In the genomic region with DNA sequence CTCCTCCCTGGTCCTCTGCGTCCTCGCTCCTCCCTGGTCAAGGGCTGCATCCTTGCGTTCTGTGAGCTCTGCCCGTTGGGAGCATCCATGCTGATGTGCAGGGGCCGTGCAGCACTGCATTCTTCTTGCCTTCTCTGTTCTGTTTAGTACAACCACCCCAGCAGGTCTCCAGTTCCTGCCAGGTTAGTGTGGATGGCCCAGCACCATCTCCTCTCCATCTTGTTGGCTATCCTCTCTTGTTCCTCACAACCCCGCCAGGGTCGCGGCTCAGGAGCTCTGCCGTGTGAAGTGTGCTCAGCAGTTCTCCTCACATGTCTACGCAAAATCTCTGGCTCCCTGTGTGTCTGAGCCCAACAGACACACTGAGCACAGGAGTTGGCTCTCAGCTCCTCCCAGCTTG, we compare ENCODE assay signal across 17 cellular contexts. TPM values are rescaled to one million over a fixed set of nuclear protein-coding genes. Genes with fewer than 3 reads are reported as not detected.
DNase-seq lines count a peak whose midpoint lies in the region; ATAC-seq and TF ChIP-seq lines count a peak whose summit lies in the region.
"Had no signal": no experiment of that assay in that cellular context is flagged by ENCODE, and none has a peak within 500 bp of the region (broad histone marks: within the 10 kb centered on the region; RNA-seq: fewer than 3 reads in every experiment).

No MANE protein-coding gene starts in this region.

- H3K27ac Mint-ChIP-seq in type B pancreatic cell = no peak overlapping the region
- H3K27ac Mint-ChIP-seq in activated T-helper 2 cell treated with anti-CD3 and anti-CD28 coated beads, Interferon-gamma antibody, Interleukin-2, Interleukin-4, amounts not matched to agents 10 μg/mL and 5 μg/mL and 100 μg/mL, durations not matched to agents 14 hours and 24 hours and 36 hours = no peak overlapping the region
- H3K27ac Mint-ChIP-seq: CD14-positive monocyte, GM23338, HFFc6 had no signal

- H4K5ac ChIP-seq in IMR-90 (ENCODE audit: low read depth, low read length) = no peak overlapping the region

- in situ Hi-C loops in IMR-90 (cut with MboI; ENCODE audit: low sequenced_read_pairs) = no loop called here

- H2BK20ac ChIP-seq in IMR-90 (ENCODE audit: low read depth, low read length) = no peak overlapping the region

- peak; percentile 28 for DNase-seq in activated CD8-positive, alpha-beta memory T cell treated with anti-CD3 and anti-CD28 coated beads for 24 hours
- no peak for DNase-seq in activated CD8-positive, alpha-beta memory T cell treated with anti-CD3 and anti-CD28 coated beads, Interleukin-2, amount 50 U/mL, for 48 hours
- DNase-seq in IMR-90 = no peak
- peak; percentile 75 for DNase-seq in mesenteric fat pad (ENCODE audit: low spot score)
- peak; percentile 47 for DNase-seq in type B pancreatic cell (ENCODE audit: extremely low spot score, unreplicated experiment)
- DNase-seq in activated T-helper 2 cell treated with anti-CD3 and anti-CD28 coated beads, Interferon-gamma antibody, Interleukin-2, Interleukin-4, amounts not matched to agents 10 μg/mL and 5 μg/mL and 100 μg/mL, durations not matched to agents 14 hours and 24 hours and 36 hours (ENCODE audit: low spot score) = no peak
- DNase-seq: 8988T; CD4-positive, alpha-beta memory T cell; DMS153; DMS79; GF-D8; HFFc6 had no signal

- no peak for TF ChIP-seq POLR2A in IMR-90 (IDR thresholded peaks at IDR 0.05; ENCODE audit: low read depth, low read length)

- no peak overlapping the region for H4K91ac ChIP-seq in IMR-90 (ENCODE audit: insufficient read depth, low read depth, low read length)

- H2BK15ac ChIP-seq in IMR-90 (ENCODE audit: low read depth, low read length) = no peak overlapping the region

- BruUV-seq in IMR-90 (replicated peaks; lab: Mats Ljungman, UMichigan) = no TSS peak

- H2AFZ ChIP-seq in IMR-90 (replicated peaks; ENCODE audit: low read length, poor library complexity) = no peak overlapping the region
- H2AFZ ChIP-seq: GM23338 had no signal

- no peak for TF ChIP-seq RAD21 in IMR-90 (IDR thresholded peaks at IDR 0.05; ENCODE audit: low read length)

- H4K8ac ChIP-seq in IMR-90 (ENCODE audit: low read depth in 2 of 2, low read length in 2 of 2) = no peak overlapping the region

- H2BK120ac ChIP-seq in IMR-90 (ENCODE audit: low read depth, low read length) = no peak overlapping the region

- POLR2A ChIA-PET in IMR-90 (lab: Charles Lee; ENCODE audit: unreplicated experiment) = no interaction called here

- H2AK9ac ChIP-seq in IMR-90 (replicated peaks; ENCODE audit: low read depth, low read length, poor library complexity) = peak overlapping the region; percentile 42

- no peak overlapping the region for H3K4me3 Mint-ChIP-seq in type B pancreatic cell
- no peak overlapping the region for H3K4me3 Mint-ChIP-seq in activated T-helper 2 cell treated with anti-CD3 and anti-CD28 coated beads, Interferon-gamma antibody, Interleukin-2, Interleukin-4, amounts not matched to agents 10 μg/mL and 5 μg/mL and 100 μg/mL, durations not matched to agents 14 hours and 24 hours and 36 hours (ENCODE audit: low read depth)
- H3K4me3 Mint-ChIP-seq: CD14-positive monocyte; CD4-positive, alpha-beta memory T cell; GM23338; HFFc6 had no signal

- no peak overlapping the region for H3K27ac ChIP-seq in IMR-90 (ENCODE audit: insufficient read depth, low read length)
- H3K27ac ChIP-seq: BLaER1 had no signal

- no peak overlapping the region for H3K9ac ChIP-seq in IMR-90 (ENCODE audit: low read depth, low read length)
- H3K9ac ChIP-seq: BLaER1 had no signal

- intact Hi-C loops in IMR-90 (cut with micrococcal nuclease) = no loop called here
- intact Hi-C loops in activated T-helper 2 cell treated with anti-CD3 and anti-CD28 coated beads, Interferon-gamma antibody, Interleukin-2, Interleukin-4, amounts not matched to agents 10 μg/mL and 5 μg/mL and 100 μg/mL, durations not matched to agents 14 hours and 24 hours and 36 hours (cut with micrococcal nuclease) = no loop called here

- H3K4me1 ChIP-seq in IMR-90 (ENCODE audit: control insufficient read depth, insufficient read depth, low read length) = no peaks in the 10 kb centered on the region
- H3K4me1 ChIP-seq: BLaER1 had no signal

- CTCF ChIA-PET in IMR-90 (lab: Yijun Ruan, JAX) = no interaction called here

- no peak overlapping the region for H3K4me3 ChIP-seq in IMR-90 (ENCODE audit: insufficient read depth, low read depth, low read length)
- H3K4me3 ChIP-seq: BLaER1, GM23338 had no signal

- H3K18ac ChIP-seq in IMR-90 (ENCODE audit: low read depth, low read length) = no peak overlapping the region

- H3K9me3 Mint-ChIP-seq in type B pancreatic cell = no peaks in the 10 kb centered on the region
- peaks cover 8% of the 10 kb centered on the region for H3K9me3 Mint-ChIP-seq in activated T-helper 2 cell treated with anti-CD3 and anti-CD28 coated beads, Interferon-gamma antibody, Interleukin-2, Interleukin-4, amounts not matched to agents 10 μg/mL and 5 μg/mL and 100 μg/mL, durations not matched to agents 14 hours and 24 hours and 36 hours
- H3K9me3 Mint-ChIP-seq: CD4-positive, alpha-beta memory T cell; HFFc6 had no signal

- no peaks in the 10 kb centered on the region for H3K27me3 Mint-ChIP-seq in type B pancreatic cell
- H3K27me3 Mint-ChIP-seq in activated T-helper 2 cell treated with anti-CD3 and anti-CD28 coated beads, Interferon-gamma antibody, Interleukin-2, Interleukin-4, amounts not matched to agents 10 μg/mL and 5 μg/mL and 100 μg/mL, durations not matched to agents 14 hours and 24 hours and 36 hours (ENCODE audit: low read depth) = peaks cover 1% of the 10 kb centered on the region
- H3K27me3 Mint-ChIP-seq: CD4-positive, alpha-beta memory T cell had no signal

- no peaks in the 10 kb centered on the region for H3K9me3 ChIP-seq in IMR-90 (ENCODE audit: control insufficient read depth, insufficient read depth, low read length)
- H3K9me3 ChIP-seq: BLaER1 had no signal

- H3K56ac ChIP-seq in IMR-90 (ENCODE audit: extremely low read depth, insufficient read depth, low read length) = no peak overlapping the region

- dilution Hi-C loops in IMR-90 (cut with HindIII; ENCODE audit: low sequenced_read_pairs, unreplicated experiment) = no loop called here

- ATAC-seq in IMR-90 (ENCODE audit: low read depth) (no peak), HG02981 (IDR thresholded peaks at IDR 0.05; ENCODE audit: unreplicated experiment) (no peak)
- ATAC-seq: GM23338, HCT116 had no signal

- H3K27me3 ChIP-seq in IMR-90 (ENCODE audit: control insufficient read depth, insufficient read depth, low read length) = peaks cover 2% of the 10 kb centered on the region; the same call in 1 of the 2 replicates
- H3K27me3 ChIP-seq: BLaER1 had no signal

- no peak overlapping the region for H3K14ac ChIP-seq in IMR-90 (replicated peaks; ENCODE audit: low read depth, low read length)

- no peaks in the 10 kb centered on the region for H3K4me1 Mint-ChIP-seq in type B pancreatic cell (ENCODE audit: unreplicated experiment)
- H3K4me1 Mint-ChIP-seq in activated T-helper 2 cell treated with anti-CD3 and anti-CD28 coated beads, Interferon-gamma antibody, Interleukin-2, Interleukin-4, amounts not matched to agents 10 μg/mL and 5 μg/mL and 100 μg/mL, durations not matched to agents 14 hours and 24 hours and 36 hours (ENCODE audit: low read depth) = no peaks in the 10 kb centered on the region
- H3K4me1 Mint-ChIP-seq: CD4-positive, alpha-beta memory T cell; GM23338 had no signal

- H3K36me3 Mint-ChIP-seq in type B pancreatic cell = no peaks in the 10 kb centered on the region
- no peaks in the 10 kb centered on the region for H3K36me3 Mint-ChIP-seq in activated T-helper 2 cell treated with anti-CD3 and anti-CD28 coated beads, Interferon-gamma antibody, Interleukin-2, Interleukin-4, amounts not matched to agents 10 μg/mL and 5 μg/mL and 100 μg/mL, durations not matched to agents 14 hours and 24 hours and 36 hours (ENCODE audit: low read depth)
- H3K36me3 Mint-ChIP-seq: CD14-positive monocyte; CD4-positive, alpha-beta memory T cell had no signal

- no peak overlapping the region for H2BK5ac ChIP-seq in IMR-90 (ENCODE audit: low read depth, low read length, poor library complexity, severe bottlenecking)

- H4K20me1 ChIP-seq in IMR-90 (ENCODE audit: insufficient read depth, low read length) = no peaks in the 10 kb centered on the region
- H4K20me1 ChIP-seq: BLaER1 had no signal

- no peak overlapping the region for H3K23ac ChIP-seq in IMR-90 (ENCODE audit: low read depth, low read length)

- no peak for TF ChIP-seq CTCF in IMR-90 (conservative IDR thresholded peaks at IDR 0.05; ENCODE audit: low read depth, low read length)
- TF ChIP-seq CTCF in type B pancreatic cell (conservative IDR thresholded peaks at IDR 0.05) = no peak

- H3K79me1 ChIP-seq in IMR-90 (ENCODE audit: low read depth in 1 of 2, low read length in 2 of 2) = no peaks in the 10 kb centered on the region

- H2AK5ac ChIP-seq in IMR-90 (ENCODE audit: low read depth, low read length) = no peak overlapping the region

- no peak overlapping the region for H3K4me2 ChIP-seq in IMR-90 (ENCODE audit: low read depth, low read length)
- H3K4me2 ChIP-seq: BLaER1, GM23338 had no signal

- WGBS in IMR-90 (ENCODE audit: extremely low coverage in 2 of 2, insufficient read length in 1 of 2), 2 experiments = 80% methylated on average over 8 of the region's 10 CpGs; no CpG with 5 or more reads in 1 of the 2 experiments

- H3K36me3 ChIP-seq in IMR-90 (ENCODE audit: control insufficient read depth, insufficient read depth, low read length) = no peaks in the 10 kb centered on the region
- H3K36me3 ChIP-seq: BLaER1 had no signal

- H3K9me1 ChIP-seq in IMR-90 (ENCODE audit: insufficient read depth, low read length) = no peaks in the 10 kb centered on the region

- no peak overlapping the region for H3K4ac ChIP-seq in IMR-90 (ENCODE audit: low read depth, low read length)

TF ChIP-seq in IMR-90, 13 proteins besides CTCF, POLR2A, EP300 and RAD21 (continues in another document):
- no peak for TF ChIP-seq CHD1 (IDR thresholded peaks at IDR 0.05; ENCODE audit: low read depth, low read length)

RNA-seq across cellular contexts. Expression of gene MAEA, which starts 10.4 kb away (rescaled TPM):
- total RNA-seq in IMR-90 (2012; rRNA removed) (61.5 and 77.2 TPM in 2 replicates), mesenteric fat pad (46.8 TPM), type B pancreatic cell (ENCODE audit: low replicate concordance) (81.5 and 98.7 TPM in 2 replicates)
- polyA plus RNA-seq in IMR-90 (2012; rRNA removed) = 108 and 120 TPM in 2 replicates
- 108 and 119 TPM in 2 replicates for polyA plus RNA-seq in IMR-90 (2012; cell fraction: cytosol; rRNA removed)
- polyA plus RNA-seq in IMR-90 (2012; cell fraction: nucleus; rRNA removed; ENCODE audit: low replicate concordance) = 179 and 309 TPM in 2 replicates
- 59.2 and 62.8 TPM in 2 replicates for total RNA-seq in activated T-helper 2 cell treated with anti-CD3 and anti-CD28 coated beads, Interferon-gamma antibody, Interleukin-2, Interleukin-4, amounts not matched to agents 10 μg/mL and 5 μg/mL and 100 μg/mL, durations not matched to agents 14 hours and 24 hours and 36 hours

RNA-seq across cellular contexts. Expression of gene CTBP1, which starts 30.3 kb away (rescaled TPM):
- total RNA-seq in IMR-90 (2012; rRNA removed) = 147 TPM in 2 replicates
- 212 and 237 TPM in 2 replicates for polyA plus RNA-seq in IMR-90 (2012; rRNA removed)
- polyA plus RNA-seq in IMR-90 (2012; cell fraction: cytosol; rRNA removed) = 167 and 315 TPM in 2 replicates
- 377 and 892 TPM in 2 replicates for polyA plus RNA-seq in IMR-90 (2012; cell fraction: nucleus; rRNA removed; ENCODE audit: low replicate concordance)
- 147 TPM for total RNA-seq in mesenteric fat pad
- total RNA-seq in type B pancreatic cell (ENCODE audit: low replicate concordance) = 147 and 165 TPM in 2 replicates
- total RNA-seq in activated T-helper 2 cell treated with anti-CD3 and anti-CD28 coated beads, Interferon-gamma antibody, Interleukin-2, Interleukin-4, amounts not matched to agents 10 μg/mL and 5 μg/mL and 100 μg/mL, durations not matched to agents 14 hours and 24 hours and 36 hours = 194 and 195 TPM in 2 replicates

Comparison
In these comparisons a context has a peak if more than half of its experiments do, and no peak if none do; other contexts are left out.
1. DNase-seq: peak in activated CD8-positive, alpha-beta memory T cell treated with anti-CD3 and anti-CD28 coated beads for 24 hours (single experiment), mesenteric fat pad (single experiment) and type B pancreatic cell (single experiment); none in activated CD8-positive, alpha-beta memory T cell treated with anti-CD3 and anti-CD28 coated beads, Interleukin-2, amount 50 U/mL, for 48 hours (single experiment), IMR-90 (single experiment) and activated T-helper 2 cell treated with anti-CD3 and anti-CD28 coated beads, Interferon-gamma antibody, Interleukin-2, Interleukin-4, amounts not matched to agents 10 μg/mL and 5 μg/mL and 100 μg/mL, durations not matched to agents 14 hours and 24 hours and 36 hours (single experiment).